Comparison of ENCODE assay signal across 13 cellular contexts in the genomic region with DNA sequence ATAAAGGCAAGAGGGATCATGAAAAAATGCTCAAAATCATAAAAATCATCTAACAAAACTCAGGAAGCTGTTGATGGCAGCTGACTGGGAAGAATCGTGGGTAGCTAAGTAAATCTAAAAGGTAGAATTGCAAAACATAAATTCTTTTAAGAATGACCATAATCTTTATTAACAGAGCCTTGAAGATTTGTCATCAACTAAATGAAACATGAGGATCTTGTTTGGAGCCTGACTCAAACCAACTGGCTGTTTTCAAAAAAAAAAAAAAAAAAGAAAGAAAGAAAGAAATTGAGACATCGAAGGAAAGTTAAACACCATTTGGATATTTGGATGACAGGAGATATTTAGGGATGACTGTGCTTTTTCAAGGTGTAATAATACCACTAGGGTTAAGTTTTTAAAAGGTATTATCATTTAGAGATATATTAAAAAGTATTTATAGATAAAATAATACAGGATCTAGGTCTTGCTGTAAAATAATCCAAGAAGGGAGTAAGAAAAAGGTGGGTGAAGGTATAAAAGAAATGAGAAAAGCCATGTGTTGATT. TPM values are rescaled to one million over a fixed set of nuclear protein-coding genes. Genes with fewer than 3 reads are reported as not detected.
DNase-seq lines count a peak whose midpoint lies in the region; TF ChIP-seq lines count a peak whose summit lies in the region.
"Had no signal": no experiment of that assay in that cellular context is flagged by ENCODE, and none has a peak within 500 bp of the region (broad histone marks: within the 10 kb centered on the region; RNA-seq: fewer than 3 reads in every experiment).

No MANE protein-coding gene starts in this region.

- H3K4me1 Mint-ChIP-seq in activated naive CD4-positive, alpha-beta T cell treated with anti-CD3 and anti-CD28 coated beads for 36 hours (ENCODE audit: low read depth), result peaks cover 61% of the 10 kb centered on the region
- peaks cover 65% of the 10 kb centered on the region for H3K4me1 Mint-ChIP-seq in activated CD4-positive, alpha-beta memory T cell treated with anti-CD3 and anti-CD28 coated beads for 36 hours (ENCODE audit: low read depth)

- H4K20me1 ChIP-seq in fibroblast of lung (ENCODE audit: control insufficient read depth, extremely low read depth, insufficient read depth, low read length), result no peaks in the 10 kb centered on the region

- no peak for DNase-seq in activated naive CD4-positive, alpha-beta T cell treated with anti-CD3 and anti-CD28 coated beads for 36 hours
- DNase-seq in activated naive CD4-positive, alpha-beta T cell treated with Interleukin-2 at 50 U/mL for 16 hours, result no peak
- DNase-seq in activated CD4-positive, alpha-beta memory T cell treated with anti-CD3 and anti-CD28 coated beads for 36 hours, result no peak
- DNase-seq in fibroblast of lung (ENCODE audit: low read depth in 2 of 2), result no peak
- no peak for DNase-seq in suprapubic skin (ENCODE audit: low spot score in 2 of 2)
- DNase-seq in DMS53 treated with DMSO at 0.1 percent for 48 hours (lab: John Stamatoyannopoulos, UW; ENCODE audit: unreplicated experiment), result no peak
- no peak for DNase-seq in SJCRH30
- no peak for DNase-seq in stimulated activated CD4-positive, alpha-beta T cell treated with anti-CD3 and anti-CD28 coated beads, Interleukin-12 subunit alpha, Interleukin-12 subunit beta, amount 100 ng/mL, for 4 hours
- DNase-seq: glutamatergic neuron, left lung, NCI-H187, testis had no signal

- H3K36me3 Mint-ChIP-seq in activated naive CD4-positive, alpha-beta T cell treated with anti-CD3 and anti-CD28 coated beads for 36 hours (ENCODE audit: low read depth), result peaks cover 36% of the 10 kb centered on the region
- peaks cover 38% of the 10 kb centered on the region for H3K36me3 Mint-ChIP-seq in activated CD4-positive, alpha-beta memory T cell treated with anti-CD3 and anti-CD28 coated beads for 36 hours

- H3K36me3 ChIP-seq in fibroblast of lung (ENCODE audit: control insufficient read depth, insufficient read depth, low read length) (no peaks in the 10 kb centered on the region), suprapubic skin (peaks cover 22% of the 10 kb centered on the region), SJCRH30 (no peaks in the 10 kb centered on the region)

- H3K9ac ChIP-seq in fibroblast of lung (ENCODE audit: insufficient read depth, low read length), result no peak overlapping the region
- H3K9ac ChIP-seq: parathyroid adenoma had no signal

- H3K4me1 ChIP-seq in fibroblast of lung (ENCODE audit: control insufficient read depth, extremely low read depth, insufficient read depth, low read length) (peaks cover 16% of the 10 kb centered on the region), suprapubic skin (peaks cover 83% of the 10 kb centered on the region), SJCRH30 (no peaks in the 10 kb centered on the region)

- H2AFZ ChIP-seq in fibroblast of lung (ENCODE audit: low read length), result no peak overlapping the region
- H2AFZ ChIP-seq: parathyroid adenoma had no signal

- intact Hi-C loops in activated naive CD4-positive, alpha-beta T cell treated with anti-CD3 and anti-CD28 coated beads for 36 hours (cut with micrococcal nuclease), result loop anchor here (5.0 to 10.0 kb wide), 2 partner anchors 538 to 810 kb away; a partner anchor contains a TSS
- intact Hi-C loops in activated CD4-positive, alpha-beta memory T cell treated with anti-CD3 and anti-CD28 coated beads for 36 hours (cut with micrococcal nuclease), result no loop called here

- no peak for TF ChIP-seq EP300 in suprapubic skin (IDR thresholded peaks at IDR 0.05)

- peaks cover 12% of the 10 kb centered on the region for H3K79me2 ChIP-seq in fibroblast of lung (ENCODE audit: control insufficient read depth, insufficient read depth, low read length)

- no peak for TF ChIP-seq POLR2A in suprapubic skin (IDR thresholded peaks at IDR 0.05)

- POLR2A ChIA-PET in activated CD4-positive, alpha-beta memory T cell treated with anti-CD3 and anti-CD28 coated beads for 36 hours (lab: Charles Lee), result interaction anchor here (0.6 to 1.8 kb wide), 8 partner anchors 11 to 38 kb away, joined by 3 to 5 read pairs (median 4); no protein-coding TSS in a partner anchor

- H3K27ac ChIP-seq in fibroblast of lung (ENCODE audit: insufficient read depth, low read length), result peak overlapping the region; percentile 51
- peak overlapping the region; percentile 14 for H3K27ac ChIP-seq in suprapubic skin
- no peak overlapping the region for H3K27ac ChIP-seq in SJCRH30
- H3K27ac ChIP-seq: parathyroid adenoma, testis had no signal

- CTCF ChIA-PET in activated naive CD4-positive, alpha-beta T cell treated with anti-CD3 and anti-CD28 coated beads for 36 hours (lab: Charles Lee), result interaction anchor here (0.8 to 12.3 kb wide), 4 partner anchors 8 to 101 kb away, joined by 3 to 342 read pairs (median 6); no protein-coding TSS in a partner anchor
- CTCF ChIA-PET in activated CD4-positive, alpha-beta memory T cell treated with anti-CD3 and anti-CD28 coated beads for 36 hours (lab: Charles Lee), result interaction anchor here (0.6 to 16.0 kb wide), 6 partner anchors 12 to 159 kb away, joined by 3 to 460 read pairs (median 7); no protein-coding TSS in a partner anchor

- H3K4me3 ChIP-seq in fibroblast of lung (replicated peaks in 1 of 4; ENCODE audit: control extremely low read depth in 1 of 4, insufficient read depth in 1 of 4, low read depth in 3 of 4, low read length in 4 of 4) (no peak overlapping the region), suprapubic skin (no peak overlapping the region), SJCRH30 (no peak overlapping the region)
- H3K4me3 ChIP-seq: left lung, testis had no signal

- 57% methylated on average over 2 of the region's 2 CpGs for WGBS in suprapubic skin

- H3K9me3 Mint-ChIP-seq in activated naive CD4-positive, alpha-beta T cell treated with anti-CD3 and anti-CD28 coated beads for 36 hours, result no peaks in the 10 kb centered on the region
- no peaks in the 10 kb centered on the region for H3K9me3 Mint-ChIP-seq in activated CD4-positive, alpha-beta memory T cell treated with anti-CD3 and anti-CD28 coated beads for 36 hours

- no peaks in the 10 kb centered on the region for H3K27me3 Mint-ChIP-seq in activated naive CD4-positive, alpha-beta T cell treated with anti-CD3 and anti-CD28 coated beads for 36 hours (ENCODE audit: low read depth)
- H3K27me3 Mint-ChIP-seq in activated CD4-positive, alpha-beta memory T cell treated with anti-CD3 and anti-CD28 coated beads for 36 hours, result no peaks in the 10 kb centered on the region

- TF ChIP-seq CTCF in fibroblast of lung (conservative IDR thresholded peaks at IDR 0.05 in 1 of 2, IDR thresholded peaks at IDR 0.05 in 1 of 2; ENCODE audit: low read depth in 1 of 2, low read length in 2 of 2) (no peak), suprapubic skin (IDR thresholded peaks at IDR 0.05) (no peak)

- H3K27me3 ChIP-seq in fibroblast of lung (ENCODE audit: control insufficient read depth, insufficient read depth, low read length) (no peaks in the 10 kb centered on the region), suprapubic skin (no peaks in the 10 kb centered on the region), SJCRH30 (no peaks in the 10 kb centered on the region)
- H3K27me3 ChIP-seq: left lung, testis had no signal

- H3K4me2 ChIP-seq in fibroblast of lung (ENCODE audit: extremely low read depth, insufficient read depth, low read length), result no peak overlapping the region

- H3K9me3 ChIP-seq in fibroblast of lung (ENCODE audit: control insufficient read depth, insufficient read depth, low read depth, low read length), result no peaks in the 10 kb centered on the region
- H3K9me3 ChIP-seq in suprapubic skin, result no peaks in the 10 kb centered on the region
- no peaks in the 10 kb centered on the region for H3K9me3 ChIP-seq in SJCRH30 (replicated peaks)
- H3K9me3 ChIP-seq: left lung, testis had no signal

- peak overlapping the region; percentile 79 for H3K27ac Mint-ChIP-seq in activated naive CD4-positive, alpha-beta T cell treated with anti-CD3 and anti-CD28 coated beads for 36 hours
- H3K27ac Mint-ChIP-seq in activated CD4-positive, alpha-beta memory T cell treated with anti-CD3 and anti-CD28 coated beads for 36 hours, result peak overlapping the region; percentile 84

- peak overlapping the region; percentile 45 for H3K4me3 Mint-ChIP-seq in activated naive CD4-positive, alpha-beta T cell treated with anti-CD3 and anti-CD28 coated beads for 36 hours
- H3K4me3 Mint-ChIP-seq in activated CD4-positive, alpha-beta memory T cell treated with anti-CD3 and anti-CD28 coated beads for 36 hours, result no peak overlapping the region

RNA-seq across cellular contexts. Expression of a gene that starts 48.6 kb away (rescaled TPM):
- under 1 TPM; 0.02 TPM for total RNA-seq in activated naive CD4-positive, alpha-beta T cell treated with anti-CD3 and anti-CD28 coated beads for 36 hours
- total RNA-seq in activated CD4-positive, alpha-beta memory T cell treated with anti-CD3 and anti-CD28 coated beads for 36 hours, result not detected
- total RNA-seq in fibroblast of lung, result under 0.01 and 0.26 TPM in 2 replicates
- polyA plus RNA-seq in fibroblast of lung, result 0.51 and 0.72 TPM in 2 replicates
- polyA plus RNA-seq in fibroblast of lung (2012), result 0.33 and 0.53 TPM in 2 replicates
- 0.33 TPM in 1 of 2 replicates, not detected in the other for polyA minus RNA-seq in fibroblast of lung (ENCODE audit: low replicate concordance)
- 10 to 100 TPM; 11.1 to 31.1 (median 17.1) TPM for total RNA-seq in suprapubic skin
- 0.36 and 0.43 TPM in 2 replicates for total RNA-seq in SJCRH30 (2014; rRNA removed; shearing (Covaris generic))
